19 cellular contexts compared by ENCODE assay signal in the genomic region with DNA sequence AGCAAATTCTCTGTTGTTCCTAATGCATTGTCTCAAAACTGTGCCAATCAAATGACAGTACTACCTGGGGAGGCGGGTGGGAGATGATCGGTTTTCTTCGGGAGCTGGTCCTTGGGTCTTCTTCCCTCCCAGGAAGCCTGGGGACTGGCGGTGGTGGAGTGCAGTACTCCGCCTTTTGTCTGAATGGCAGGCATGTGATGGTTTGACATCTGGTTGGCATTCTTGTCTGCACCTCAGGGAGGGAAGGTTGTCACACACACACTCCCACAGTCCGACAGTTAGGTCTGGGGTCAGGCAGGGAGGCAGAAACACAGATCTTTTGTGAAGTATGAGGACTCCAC.
"Had no signal": no experiment of that assay in that cellular context is flagged by ENCODE, and none has a peak within 500 bp of the region (broad histone marks: within the 10 kb centered on the region; RNA-seq: fewer than 3 reads in every experiment).

No MANE protein-coding gene starts in this region.

- H3K27me3 ChIP-seq: breast epithelium, gastrocnemius medialis, transverse colon, vagina had no signal

- H3K36me3 Mint-ChIP-seq: activated naive CD8-positive, alpha-beta T cell treated with anti-CD3 and anti-CD28 coated beads, Interleukin-2, amount 10 ng/mL, durations not matched to agents 7 days and 5 days had no signal

- H3K27ac Mint-ChIP-seq: activated naive CD8-positive, alpha-beta T cell treated with anti-CD3 and anti-CD28 coated beads, Interleukin-2, amount 10 ng/mL, durations not matched to agents 7 days and 5 days; dendritic cell treated with granulocyte-macrophage colony-stimulating factor and Interleukin-4, amounts not matched to agents 40 ng/mL and 50 ng/mL, for 4 days; naive thymus-derived CD4-positive, alpha-beta T cell had no signal

- DNase-seq: activated naive CD4-positive, alpha-beta T cell; activated naive CD8-positive, alpha-beta T cell treated with anti-CD3 and anti-CD28 coated beads, Interleukin-2, amount 10 ng/mL, durations not matched to agents 7 days and 5 days; activated T-cell treated with anti-CD3 and anti-CD28 coated beads for 4 hours; erythroblast; gastrocnemius medialis; islet precursor cell; mammary epithelial cell; naive thymus-derived CD4-positive, alpha-beta T cell; right cardiac atrium; stimulated activated CD4-positive, alpha-beta T cell treated with anti-CD3 and anti-CD28 coated beads, Interleukin-4, amount 100 ng/mL, for 4 hours; stimulated activated CD8-positive, alpha-beta memory T cell treated with anti-CD3 and anti-CD28 coated beads, Interleukin-4, amount 100 ng/mL, for 48 hours; stimulated activated naive CD4-positive, alpha-beta T cell treated with Interleukin-2 at 50 U/mL for 16 hours; transverse colon had no signal

- H3K4me3 Mint-ChIP-seq: activated naive CD8-positive, alpha-beta T cell treated with anti-CD3 and anti-CD28 coated beads, Interleukin-2, amount 10 ng/mL, durations not matched to agents 7 days and 5 days; dendritic cell treated with granulocyte-macrophage colony-stimulating factor and Interleukin-4, amounts not matched to agents 40 ng/mL and 50 ng/mL, for 4 days; naive thymus-derived CD4-positive, alpha-beta T cell had no signal

- H3K79me2 ChIP-seq: parathyroid adenoma had no signal

- H3K9me3 Mint-ChIP-seq: activated naive CD8-positive, alpha-beta T cell treated with anti-CD3 and anti-CD28 coated beads, Interleukin-2, amount 10 ng/mL, durations not matched to agents 7 days and 5 days; dendritic cell treated with granulocyte-macrophage colony-stimulating factor and Interleukin-4, amounts not matched to agents 40 ng/mL and 50 ng/mL, for 4 days had no signal

- H3K36me3 ChIP-seq: breast epithelium, gastrocnemius medialis, neutrophil, transverse colon, vagina had no signal

- H3K27ac ChIP-seq: breast epithelium, gastrocnemius medialis, neutrophil, parathyroid adenoma, transverse colon, vagina had no signal

- H3K4me2 ChIP-seq: smooth muscle cell had no signal

- H2AFZ ChIP-seq: parathyroid adenoma had no signal

- H3K9ac ChIP-seq: parathyroid adenoma had no signal

- H3K4me1 Mint-ChIP-seq: activated naive CD8-positive, alpha-beta T cell treated with anti-CD3 and anti-CD28 coated beads, Interleukin-2, amount 10 ng/mL, durations not matched to agents 7 days and 5 days; naive thymus-derived CD4-positive, alpha-beta T cell had no signal

- H3K4me3 ChIP-seq: breast epithelium, gastrocnemius medialis, smooth muscle cell, transverse colon, vagina had no signal

- H3K4me1 ChIP-seq: breast epithelium, gastrocnemius medialis, parathyroid adenoma, transverse colon, vagina had no signal

- H3K9me3 ChIP-seq: breast epithelium, gastrocnemius medialis, neutrophil, transverse colon, vagina had no signal
